ENCODE assay signal across 26 cellular contexts in the genomic region with DNA sequence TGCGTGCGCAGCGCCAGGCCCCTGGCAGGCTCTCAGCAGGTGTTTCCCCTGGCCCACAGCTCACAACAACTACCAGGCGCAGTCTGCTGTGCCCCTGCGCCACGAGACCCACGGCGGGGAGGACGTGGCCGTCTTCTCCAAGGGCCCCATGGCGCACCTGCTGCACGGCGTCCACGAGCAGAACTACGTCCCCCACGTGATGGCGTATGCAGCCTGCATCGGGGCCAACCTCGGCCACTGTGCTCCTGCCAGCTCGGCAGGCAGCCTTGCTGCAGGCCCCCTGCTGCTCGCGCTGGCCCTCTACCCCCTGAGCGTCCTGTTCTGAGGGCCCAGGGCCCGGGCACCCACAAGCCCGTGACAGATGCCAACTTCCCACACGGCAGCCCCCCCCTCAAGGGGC.
"Had no signal": no experiment of that assay in that cellular context is flagged by ENCODE, and none has a peak within 500 bp of the region (broad histone marks: within the 10 kb centered on the region; RNA-seq: fewer than 3 reads in every experiment).

No MANE protein-coding gene starts in this region.

- H3K4me3 Mint-ChIP-seq: naive thymus-derived CD8-positive, alpha-beta T cell; nephron; neural crest cell; stimulated activated effector memory CD8-positive, alpha-beta T cell treated with anti-CD3 and anti-CD28 coated beads, Interleukin-12 subunit alpha, Interleukin-12 subunit beta, amount 100 ng/mL, for 72 hours; stimulated activated naive CD8-positive, alpha-beta T cell treated with anti-CD3 and anti-CD28 coated beads, Interleukin-15, Interleukin-2, amounts not matched to agents 100 ng/mL and 50 ng/mL, for 24 hours had no signal

- H3K36me3 ChIP-seq: lower lobe of right lung, ovary, sigmoid colon, suprapubic skin, thoracic aorta, tibial artery, uterus had no signal

- H3K36me3 Mint-ChIP-seq: naive thymus-derived CD8-positive, alpha-beta T cell; stimulated activated effector memory CD8-positive, alpha-beta T cell treated with anti-CD3 and anti-CD28 coated beads, Interleukin-12 subunit alpha, Interleukin-12 subunit beta, amount 100 ng/mL, for 72 hours had no signal

- DNase-seq: hippocampal formation; left colon; lower lobe of right lung; mammary epithelial cell; mesenchymal stem cell; naive thymus-derived CD8-positive, alpha-beta T cell; occipital lobe; ovary; sigmoid colon; small intestine; spleen; stimulated activated CD4-positive, alpha-beta T cell treated with anti-CD3 and anti-CD28 coated beads, Interleukin-4, amount 100 ng/mL, for 24 hours; stimulated activated naive CD4-positive, alpha-beta T cell; tibial artery; trophoblast cell; uterus had no signal

- H3K27me3 ChIP-seq: neutrophil, ovary, sigmoid colon, uterus had no signal

- H3K27ac ChIP-seq: left lung, lower lobe of right lung, ovary, sigmoid colon, spleen, suprapubic skin, thoracic aorta, tibial artery, uterus had no signal

- H3K4me3 ChIP-seq: left lung, lower lobe of right lung, ovary, sigmoid colon, spleen, suprapubic skin, thoracic aorta, tibial artery, uterus had no signal

- H3K9me3 ChIP-seq: left lung, lower lobe of right lung, neutrophil, ovary, sigmoid colon, spleen, suprapubic skin, thoracic aorta, uterus had no signal

- H3K4me1 ChIP-seq: uterus had no signal

- H3K27ac Mint-ChIP-seq: naive thymus-derived CD8-positive, alpha-beta T cell; progenitor cell of endocrine pancreas; stimulated activated effector memory CD8-positive, alpha-beta T cell treated with anti-CD3 and anti-CD28 coated beads, Interleukin-12 subunit alpha, Interleukin-12 subunit beta, amount 100 ng/mL, for 72 hours; stimulated activated naive CD8-positive, alpha-beta T cell treated with anti-CD3 and anti-CD28 coated beads, Interleukin-15, Interleukin-2, amounts not matched to agents 100 ng/mL and 50 ng/mL, for 24 hours had no signal

- ATAC-seq: left colon; left lung; lower lobe of right lung; naive thymus-derived CD8-positive, alpha-beta T cell; right cardiac atrium; stimulated activated effector memory CD8-positive, alpha-beta T cell treated with anti-CD3 and anti-CD28 coated beads, Interleukin-12 subunit alpha, Interleukin-12 subunit beta, amount 100 ng/mL, for 72 hours had no signal

- H3K9me3 Mint-ChIP-seq: naive thymus-derived CD8-positive, alpha-beta T cell; nephron; neural crest cell; stimulated activated effector memory CD8-positive, alpha-beta T cell treated with anti-CD3 and anti-CD28 coated beads, Interleukin-12 subunit alpha, Interleukin-12 subunit beta, amount 100 ng/mL, for 72 hours; stimulated activated naive CD8-positive, alpha-beta T cell treated with anti-CD3 and anti-CD28 coated beads, Interleukin-15, Interleukin-2, amounts not matched to agents 100 ng/mL and 50 ng/mL, for 24 hours had no signal

- H3K4me1 Mint-ChIP-seq: naive thymus-derived CD8-positive, alpha-beta T cell; stimulated activated effector memory CD8-positive, alpha-beta T cell treated with anti-CD3 and anti-CD28 coated beads, Interleukin-12 subunit alpha, Interleukin-12 subunit beta, amount 100 ng/mL, for 72 hours had no signal
